In the genomic region with DNA sequence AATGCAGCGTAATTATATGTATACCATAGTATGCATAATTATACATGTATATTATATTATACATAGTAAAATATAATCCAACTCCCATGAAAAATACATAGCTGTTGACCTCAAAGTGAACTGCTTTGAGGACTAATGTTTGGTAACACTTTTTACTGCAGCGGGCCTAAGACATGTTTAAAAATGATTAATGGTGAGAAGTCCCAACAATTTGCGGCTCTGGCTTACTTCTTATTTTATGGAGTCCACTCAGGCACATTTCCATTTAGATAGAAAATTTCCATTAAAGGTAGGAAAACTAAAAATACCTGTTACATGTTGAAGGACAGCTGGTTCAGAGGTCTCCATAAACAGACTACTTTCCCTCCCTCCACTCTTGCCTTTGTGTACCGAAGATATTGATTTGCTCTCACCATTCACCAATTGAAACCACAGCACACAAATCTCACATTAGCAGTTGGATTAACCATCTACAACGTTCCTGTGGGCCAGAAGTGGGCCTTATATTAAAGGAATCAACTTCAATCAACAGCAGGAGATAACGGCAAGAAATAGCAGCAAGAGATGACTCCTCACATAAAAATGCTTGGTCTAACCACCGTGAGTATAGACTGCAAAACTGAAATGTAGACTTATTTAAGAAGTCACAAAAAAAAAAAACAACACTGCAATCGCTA, we compare ENCODE assay signal across 16 cellular contexts. TPM values are rescaled to one million over a fixed set of nuclear protein-coding genes. Genes with fewer than 3 reads are reported as not detected.
DNase-seq lines count a peak whose midpoint lies in the region; ATAC-seq and TF ChIP-seq lines count a peak whose summit lies in the region.
"Had no signal": no experiment of that assay in that cellular context is flagged by ENCODE, and none has a peak within 500 bp of the region (broad histone marks: within the 10 kb centered on the region; RNA-seq: fewer than 3 reads in every experiment).

No MANE protein-coding gene starts in this region.

- POLR2A ChIA-PET in naive thymus-derived CD4-positive, alpha-beta T cell (lab: Charles Lee): no interaction called here

- H3K27ac Mint-ChIP-seq in naive thymus-derived CD4-positive, alpha-beta T cell: peak overlapping the region in 1 of 9 donors; percentile 23
- H3K27ac Mint-ChIP-seq: activated CD8-positive, alpha-beta T cell treated with anti-CD3 and anti-CD28 coated beads, Interleukin-2, amount 10 ng/mL, durations not matched to agents 7 days and 5 days had no signal

- WGBS in body of pancreas, 2 donors: 28 to 32% methylated on average over 8 of the region's 8 CpGs

- no peak for TF ChIP-seq CTCF in body of pancreas (IDR thresholded peaks at IDR 0.05)

- DNase-seq in COLO668 (lab: John Stamatoyannopoulos, UW; ENCODE audit: unreplicated experiment) (peak; percentile 42), NCI-H1092 (lab: John Stamatoyannopoulos, UW) (peak; percentile 12), body of pancreas (peak in 1 of 4 donors; percentile 21), SK-N-DZ (ENCODE audit: low spot score) (no peak), cerebellum (ENCODE audit: low spot score) (no peak), sciatic nerve (ENCODE audit: low spot score) (no peak)
- no peak for DNase-seq in naive thymus-derived CD4-positive, alpha-beta T cell
- DNase-seq: activated CD8-positive, alpha-beta T cell treated with anti-CD3 and anti-CD28 coated beads, Interleukin-2, amount 10 ng/mL, durations not matched to agents 7 days and 5 days; activated effector memory CD4-positive, alpha-beta T cell treated with Interleukin-2 at 50 U/mL for 16 hours; central memory CD4-positive, alpha-beta T cell; GOT3; NCI-H82; psoas muscle; Right ventricle myocardium superior; stimulated activated naive CD8-positive, alpha-beta T cell treated with anti-CD3 and anti-CD28 coated beads, Interleukin-15, Interleukin-2, amounts not matched to agents 100 U/mL and 50 U/mL, for 24 hours had no signal

- no peak for TF ChIP-seq POLR2A in body of pancreas (IDR thresholded peaks at IDR 0.05)

- ATAC-seq in body of pancreas: peak; percentile 69
- no peak for ATAC-seq in sciatic nerve
- no peak for ATAC-seq in naive thymus-derived CD4-positive, alpha-beta T cell
- ATAC-seq: activated CD8-positive, alpha-beta T cell treated with anti-CD3 and anti-CD28 coated beads, Interleukin-2, amount 10 ng/mL, durations not matched to agents 7 days and 5 days; psoas muscle; stimulated activated naive CD8-positive, alpha-beta T cell treated with anti-CD3 and anti-CD28 coated beads, Interleukin-15, Interleukin-2, amounts not matched to agents 100 U/mL and 50 U/mL, for 24 hours had no signal

- H3K36me3 Mint-ChIP-seq in naive thymus-derived CD4-positive, alpha-beta T cell: peaks cover 0 to 4% (median 0%) of the 10 kb centered on the region in 5 donors

- intact Hi-C loops in body of pancreas (cut with DNase I): no loop called here
- intact Hi-C loops in sciatic nerve (cut with DNase I): no loop called here
- intact Hi-C loops in naive thymus-derived CD4-positive, alpha-beta T cell (cut with micrococcal nuclease): no loop called here

- no peak overlapping the region for H3K4me3 Mint-ChIP-seq in naive thymus-derived CD4-positive, alpha-beta T cell
- H3K4me3 Mint-ChIP-seq: activated CD8-positive, alpha-beta T cell treated with anti-CD3 and anti-CD28 coated beads, Interleukin-2, amount 10 ng/mL, durations not matched to agents 7 days and 5 days had no signal

- H3K27ac ChIP-seq in body of pancreas (peak overlapping the region in 2 of 4 donors; percentile 38 to 53), muscle layer of colon (ENCODE audit: low read depth, low read length) (peak overlapping the region; percentile 84)
- H3K27ac ChIP-seq in naive thymus-derived CD4-positive, alpha-beta T cell (ENCODE audit: low read depth, low read length): no peak overlapping the region
- H3K27ac ChIP-seq: psoas muscle had no signal

- H3K36me3 ChIP-seq in body of pancreas (replicated peaks in 1 of 2; ENCODE audit: insufficient read depth in 1 of 2, low read depth in 2 of 2) (no peaks in the 10 kb centered on the region), muscle layer of colon (ENCODE audit: insufficient read depth, low read length) (no peaks in the 10 kb centered on the region)
- H3K36me3 ChIP-seq in naive thymus-derived CD4-positive, alpha-beta T cell (ENCODE audit: control insufficient read depth in 2 of 3, insufficient read depth in 3 of 3, low read length in 3 of 3): no peaks in the 10 kb centered on the region

- H3K4me3 ChIP-seq in body of pancreas: no peak overlapping the region
- no peak overlapping the region for H3K4me3 ChIP-seq in muscle layer of colon (ENCODE audit: low read depth in 1 of 2, low read length in 2 of 2)
- H3K4me3 ChIP-seq in naive thymus-derived CD4-positive, alpha-beta T cell (ENCODE audit: low read length): no peak overlapping the region
- H3K4me3 ChIP-seq: psoas muscle had no signal

- CTCF ChIA-PET in naive thymus-derived CD4-positive, alpha-beta T cell (lab: Charles Lee): no interaction called here

- H3K27me3 Mint-ChIP-seq in naive thymus-derived CD4-positive, alpha-beta T cell: peaks cover 0 to 6% (median 0%) of the 10 kb centered on the region in 5 donors

- H3K4me1 Mint-ChIP-seq in naive thymus-derived CD4-positive, alpha-beta T cell: peaks cover 0 to 4% (median 0%) of the 10 kb centered on the region in 7 donors

- H3K9me3 ChIP-seq in body of pancreas (no peaks in the 10 kb centered on the region), muscle layer of colon (ENCODE audit: low read length) (no peaks in the 10 kb centered on the region)
- H3K9me3 ChIP-seq in naive thymus-derived CD4-positive, alpha-beta T cell (ENCODE audit: control insufficient read depth in 2 of 3, low read length in 3 of 3): no peaks in the 10 kb centered on the region
- H3K9me3 ChIP-seq: psoas muscle had no signal

- H3K27me3 ChIP-seq in body of pancreas (no peaks in the 10 kb centered on the region), muscle layer of colon (ENCODE audit: control insufficient read depth in 1 of 2, insufficient read depth in 2 of 2, low read length in 2 of 2) (no peaks in the 10 kb centered on the region)
- no peaks in the 10 kb centered on the region for H3K27me3 ChIP-seq in naive thymus-derived CD4-positive, alpha-beta T cell (ENCODE audit: control insufficient read depth in 2 of 2, insufficient read depth in 2 of 2, low read length in 2 of 2)

- H3K4me1 ChIP-seq in body of pancreas: peaks cover 26% of the 10 kb centered on the region
- peaks cover 93% of the 10 kb centered on the region for H3K4me1 ChIP-seq in muscle layer of colon (ENCODE audit: insufficient read depth, low read length)
- H3K4me1 ChIP-seq in naive thymus-derived CD4-positive, alpha-beta T cell (ENCODE audit: control insufficient read depth in 2 of 2, insufficient read depth in 2 of 2, low read length in 2 of 2): no peaks in the 10 kb centered on the region

- H3K9ac ChIP-seq in muscle layer of colon (ENCODE audit: low read length): peak overlapping the region; percentile 44

- no peaks in the 10 kb centered on the region for H3K9me3 Mint-ChIP-seq in naive thymus-derived CD4-positive, alpha-beta T cell

RNA-seq across cellular contexts. Expression of a gene that starts 14.1 kb away (rescaled TPM):
- total RNA-seq in body of pancreas: 10 to 100 TPM in 1 of 2 donors, 1 to 10 TPM in 1; 5.2 to 14.5 TPM
- 10.6 and 12.0 TPM in 2 replicates for polyA plus RNA-seq in SK-N-DZ (2014; cell fraction: cytosol; rRNA removed)
- polyA plus RNA-seq in SK-N-DZ (2014; cell fraction: nucleus; rRNA removed): 14.7 and 25.0 TPM in 2 replicates
- 13.5 TPM for total RNA-seq in cerebellum
- 26.2 TPM for total RNA-seq in sciatic nerve
- total RNA-seq in naive thymus-derived CD4-positive, alpha-beta T cell: 1 to 10 TPM; 3.9 to 5.0 (median 4.5) TPM
- 1 to 10 TPM in 1 of 2 donors, under 1 TPM in 1; 0.99 to 1.6 TPM for polyA plus RNA-seq in naive thymus-derived CD4-positive, alpha-beta T cell

Comparison
In these comparisons a context has a peak if more than half of its experiments do, and no peak if none do; other contexts are left out.
1. DNase-seq: peak in COLO668 (single experiment) and NCI-H1092 (single experiment); none in SK-N-DZ (single experiment), cerebellum (single experiment), sciatic nerve (single experiment) and naive thymus-derived CD4-positive, alpha-beta T cell (0 of 9).